Comparison of ENCODE assay signal across 1 cellular context in the genomic region with DNA sequence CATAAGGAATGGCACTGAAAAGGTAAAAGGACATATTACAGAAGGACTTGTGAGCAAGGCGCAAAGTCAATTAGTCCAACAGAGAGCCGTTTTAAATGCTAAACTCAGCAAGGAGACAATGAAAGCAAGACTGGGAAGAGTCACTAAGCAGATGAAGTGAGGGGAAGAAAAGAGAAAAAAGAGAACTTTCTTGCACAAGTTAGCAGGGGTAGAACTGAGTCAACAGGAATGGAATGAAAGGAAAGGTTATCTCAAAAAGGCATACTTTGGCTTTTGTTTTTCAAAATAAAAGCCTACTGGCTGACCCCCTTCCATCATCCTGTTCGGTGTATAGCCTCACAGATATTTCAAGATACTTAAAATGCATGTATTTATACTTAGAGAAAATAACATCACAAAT.
TF ChIP-seq lines count a peak whose summit lies in the region.

No MANE protein-coding gene starts in this region.

TF ChIP-seq in GM23338, 12 proteins besides CTCF, POLR2A, EP300 and RAD21 (continued from another document):
- TF ChIP-seq, protein P1, sequence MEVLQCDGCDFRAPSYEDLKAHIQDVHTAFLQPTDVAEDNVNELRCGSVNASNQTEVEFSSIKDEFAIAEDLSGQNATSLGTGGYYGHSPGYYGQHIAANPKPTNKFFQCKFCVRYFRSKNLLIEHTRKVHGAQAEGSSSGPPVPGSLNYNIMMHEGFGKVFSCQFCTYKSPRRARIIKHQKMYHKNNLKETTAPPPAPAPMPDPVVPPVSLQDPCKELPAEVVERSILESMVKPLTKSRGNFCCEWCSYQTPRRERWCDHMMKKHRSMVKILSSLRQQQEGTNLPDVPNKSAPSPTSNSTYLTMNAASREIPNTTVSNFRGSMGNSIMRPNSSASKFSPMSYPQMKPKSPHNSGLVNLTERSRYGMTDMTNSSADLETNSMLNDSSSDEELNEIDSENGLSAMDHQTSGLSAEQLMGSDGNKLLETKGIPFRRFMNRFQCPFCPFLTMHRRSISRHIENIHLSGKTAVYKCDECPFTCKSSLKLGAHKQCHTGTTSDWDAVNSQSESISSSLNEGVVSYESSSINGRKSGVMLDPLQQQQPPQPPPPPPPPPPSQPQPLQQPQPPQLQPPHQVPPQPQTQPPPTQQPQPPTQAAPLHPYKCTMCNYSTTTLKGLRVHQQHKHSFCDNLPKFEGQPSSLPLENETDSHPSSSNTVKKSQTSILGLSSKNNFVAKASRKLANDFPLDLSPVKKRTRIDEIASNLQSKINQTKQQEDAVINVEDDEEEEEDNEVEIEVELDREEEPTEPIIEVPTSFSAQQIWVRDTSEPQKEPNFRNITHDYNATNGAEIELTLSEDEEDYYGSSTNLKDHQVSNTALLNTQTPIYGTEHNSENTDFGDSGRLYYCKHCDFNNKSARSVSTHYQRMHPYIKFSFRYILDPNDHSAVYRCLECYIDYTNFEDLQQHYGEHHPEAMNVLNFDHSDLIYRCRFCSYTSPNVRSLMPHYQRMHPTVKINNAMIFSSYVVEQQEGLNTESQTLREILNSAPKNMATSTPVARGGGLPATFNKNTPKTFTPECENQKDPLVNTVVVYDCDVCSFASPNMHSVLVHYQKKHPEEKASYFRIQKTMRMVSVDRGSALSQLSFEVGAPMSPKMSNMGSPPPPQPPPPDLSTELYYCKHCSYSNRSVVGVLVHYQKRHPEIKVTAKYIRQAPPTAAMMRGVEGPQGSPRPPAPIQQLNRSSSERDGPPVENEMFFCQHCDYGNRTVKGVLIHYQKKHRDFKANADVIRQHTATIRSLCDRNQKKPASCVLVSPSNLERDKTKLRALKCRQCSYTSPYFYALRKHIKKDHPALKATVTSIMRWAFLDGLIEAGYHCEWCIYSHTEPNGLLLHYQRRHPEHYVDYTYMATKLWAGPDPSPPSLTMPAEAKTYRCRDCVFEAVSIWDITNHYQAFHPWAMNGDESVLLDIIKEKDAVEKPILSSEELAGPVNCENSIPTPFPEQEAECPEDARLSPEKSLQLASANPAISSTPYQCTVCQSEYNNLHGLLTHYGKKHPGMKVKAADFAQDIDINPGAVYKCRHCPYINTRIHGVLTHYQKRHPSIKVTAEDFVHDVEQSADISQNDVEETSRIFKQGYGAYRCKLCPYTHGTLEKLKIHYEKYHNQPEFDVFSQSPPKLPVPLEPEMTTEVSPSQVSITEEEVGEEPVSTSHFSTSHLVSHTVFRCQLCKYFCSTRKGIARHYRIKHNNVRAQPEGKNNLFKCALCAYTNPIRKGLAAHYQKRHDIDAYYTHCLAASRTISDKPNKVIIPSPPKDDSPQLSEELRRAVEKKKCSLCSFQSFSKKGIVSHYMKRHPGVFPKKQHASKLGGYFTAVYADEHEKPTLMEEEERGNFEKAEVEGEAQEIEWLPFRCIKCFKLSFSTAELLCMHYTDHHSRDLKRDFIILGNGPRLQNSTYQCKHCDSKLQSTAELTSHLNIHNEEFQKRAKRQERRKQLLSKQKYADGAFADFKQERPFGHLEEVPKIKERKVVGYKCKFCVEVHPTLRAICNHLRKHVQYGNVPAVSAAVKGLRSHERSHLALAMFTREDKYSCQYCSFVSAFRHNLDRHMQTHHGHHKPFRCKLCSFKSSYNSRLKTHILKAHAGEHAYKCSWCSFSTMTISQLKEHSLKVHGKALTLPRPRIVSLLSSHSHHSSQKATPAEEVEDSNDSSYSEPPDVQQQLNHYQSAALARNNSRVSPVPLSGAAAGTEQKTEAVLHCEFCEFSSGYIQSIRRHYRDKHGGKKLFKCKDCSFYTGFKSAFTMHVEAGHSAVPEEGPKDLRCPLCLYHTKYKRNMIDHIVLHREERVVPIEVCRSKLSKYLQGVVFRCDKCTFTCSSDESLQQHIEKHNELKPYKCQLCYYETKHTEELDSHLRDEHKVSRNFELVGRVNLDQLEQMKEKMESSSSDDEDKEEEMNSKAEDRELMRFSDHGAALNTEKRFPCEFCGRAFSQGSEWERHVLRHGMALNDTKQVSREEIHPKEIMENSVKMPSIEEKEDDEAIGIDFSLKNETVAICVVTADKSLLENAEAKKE (CRISPR knock-in tag; IDR thresholded peaks at IDR 0.05) = no peak
- TF ChIP-seq, protein P2, sequence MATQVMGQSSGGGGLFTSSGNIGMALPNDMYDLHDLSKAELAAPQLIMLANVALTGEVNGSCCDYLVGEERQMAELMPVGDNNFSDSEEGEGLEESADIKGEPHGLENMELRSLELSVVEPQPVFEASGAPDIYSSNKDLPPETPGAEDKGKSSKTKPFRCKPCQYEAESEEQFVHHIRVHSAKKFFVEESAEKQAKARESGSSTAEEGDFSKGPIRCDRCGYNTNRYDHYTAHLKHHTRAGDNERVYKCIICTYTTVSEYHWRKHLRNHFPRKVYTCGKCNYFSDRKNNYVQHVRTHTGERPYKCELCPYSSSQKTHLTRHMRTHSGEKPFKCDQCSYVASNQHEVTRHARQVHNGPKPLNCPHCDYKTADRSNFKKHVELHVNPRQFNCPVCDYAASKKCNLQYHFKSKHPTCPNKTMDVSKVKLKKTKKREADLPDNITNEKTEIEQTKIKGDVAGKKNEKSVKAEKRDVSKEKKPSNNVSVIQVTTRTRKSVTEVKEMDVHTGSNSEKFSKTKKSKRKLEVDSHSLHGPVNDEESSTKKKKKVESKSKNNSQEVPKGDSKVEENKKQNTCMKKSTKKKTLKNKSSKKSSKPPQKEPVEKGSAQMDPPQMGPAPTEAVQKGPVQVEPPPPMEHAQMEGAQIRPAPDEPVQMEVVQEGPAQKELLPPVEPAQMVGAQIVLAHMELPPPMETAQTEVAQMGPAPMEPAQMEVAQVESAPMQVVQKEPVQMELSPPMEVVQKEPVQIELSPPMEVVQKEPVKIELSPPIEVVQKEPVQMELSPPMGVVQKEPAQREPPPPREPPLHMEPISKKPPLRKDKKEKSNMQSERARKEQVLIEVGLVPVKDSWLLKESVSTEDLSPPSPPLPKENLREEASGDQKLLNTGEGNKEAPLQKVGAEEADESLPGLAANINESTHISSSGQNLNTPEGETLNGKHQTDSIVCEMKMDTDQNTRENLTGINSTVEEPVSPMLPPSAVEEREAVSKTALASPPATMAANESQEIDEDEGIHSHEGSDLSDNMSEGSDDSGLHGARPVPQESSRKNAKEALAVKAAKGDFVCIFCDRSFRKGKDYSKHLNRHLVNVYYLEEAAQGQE (IDR thresholded peaks at IDR 0.05; ENCODE audit: unreplicated experiment) = no peak
- TF ChIP-seq JUNB (IDR thresholded peaks at IDR 0.05; ENCODE audit: unreplicated experiment) = no peak
- TF ChIP-seq STAT1 (IDR thresholded peaks at IDR 0.05; ENCODE audit: unreplicated experiment) = no peak
- TF ChIP-seq ZNF114 (CRISPR knock-in tag; IDR thresholded peaks at IDR 0.05) = no peak
- TF ChIP-seq, protein P3, sequence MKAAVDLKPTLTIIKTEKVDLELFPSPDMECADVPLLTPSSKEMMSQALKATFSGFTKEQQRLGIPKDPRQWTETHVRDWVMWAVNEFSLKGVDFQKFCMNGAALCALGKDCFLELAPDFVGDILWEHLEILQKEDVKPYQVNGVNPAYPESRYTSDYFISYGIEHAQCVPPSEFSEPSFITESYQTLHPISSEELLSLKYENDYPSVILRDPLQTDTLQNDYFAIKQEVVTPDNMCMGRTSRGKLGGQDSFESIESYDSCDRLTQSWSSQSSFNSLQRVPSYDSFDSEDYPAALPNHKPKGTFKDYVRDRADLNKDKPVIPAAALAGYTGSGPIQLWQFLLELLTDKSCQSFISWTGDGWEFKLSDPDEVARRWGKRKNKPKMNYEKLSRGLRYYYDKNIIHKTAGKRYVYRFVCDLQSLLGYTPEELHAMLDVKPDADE (IDR thresholded peaks at IDR 0.05) = no peak
- TF ChIP-seq POLR2AphosphoS5 (IDR thresholded peaks at IDR 0.05; ENCODE audit: low read depth) = no peak
- TF ChIP-seq NANOG (IDR thresholded peaks at IDR 0.05; ENCODE audit: borderline replicate concordance) = no peak
- TF ChIP-seq EZH2phosphoT487 (IDR thresholded peaks at IDR 0.05; ENCODE audit: unreplicated experiment) = no peak
